8 cellular contexts compared by ENCODE assay signal in the genomic region with DNA sequence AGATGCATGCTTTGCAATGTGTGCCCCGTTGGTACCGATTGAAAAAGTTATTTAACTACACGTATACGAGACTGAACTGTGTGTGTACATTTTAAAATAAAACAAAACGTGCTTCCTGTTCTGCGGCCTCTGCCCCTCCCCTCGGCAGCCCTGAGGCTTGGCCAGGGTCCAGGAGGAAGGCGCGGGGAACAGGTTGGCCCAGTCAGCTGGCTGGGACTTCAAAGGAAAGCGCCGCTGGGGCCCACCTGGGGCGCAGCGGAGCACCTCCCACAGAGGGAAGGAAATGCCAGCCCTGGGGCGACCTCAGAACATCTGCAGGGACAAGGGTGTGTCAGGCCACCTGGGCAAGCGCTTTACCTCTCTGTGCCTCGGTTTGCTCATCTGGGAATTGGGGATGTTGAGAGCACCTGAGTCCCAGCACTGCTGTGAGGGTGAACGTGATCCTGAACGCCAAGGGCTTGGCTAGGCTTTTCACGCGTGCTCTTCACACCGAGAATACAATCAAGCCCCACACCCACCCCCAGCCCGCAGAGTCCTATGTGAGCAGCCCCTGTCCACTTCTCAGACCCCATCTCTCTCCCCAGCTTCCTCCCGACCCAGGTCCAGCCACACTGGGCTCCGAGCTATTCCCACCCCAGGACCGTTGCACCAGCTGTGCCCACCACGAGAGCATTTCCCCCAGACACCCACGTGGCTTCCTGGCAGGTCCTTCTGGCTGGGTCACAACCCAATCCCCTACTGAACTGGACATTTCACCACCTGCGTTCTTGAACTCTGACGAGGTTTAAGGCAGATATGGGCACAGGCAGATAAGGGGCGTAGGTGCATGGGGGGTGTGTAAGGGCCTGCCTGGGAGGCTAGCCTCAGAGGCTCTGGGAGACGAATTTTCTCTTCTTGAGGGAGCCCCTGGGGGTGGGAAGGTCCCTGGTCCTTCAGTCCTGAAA. TPM values are rescaled to one million over a fixed set of nuclear protein-coding genes. Genes with fewer than 3 reads are reported as not detected.
DNase-seq lines count a peak whose midpoint lies in the region; ATAC-seq and TF ChIP-seq lines count a peak whose summit lies in the region.

No MANE protein-coding gene starts in this region.

- peak; percentile 57 for DNase-seq in A172 (ENCODE audit: low spot score)
- peak; percentile 99 for DNase-seq in NCI-H69 (lab: John Stamatoyannopoulos, UW)
- peak; percentile 80 for DNase-seq in activated CD8-positive, alpha-beta memory T cell treated with anti-CD3 and anti-CD28 coated beads, Interleukin-2, amount 50 U/mL, for 48 hours
- DNase-seq in fibroblast of the aortic adventitia (ENCODE audit: low read depth): peak; percentile 24
- DNase-seq in sciatic nerve (ENCODE audit: low spot score): peak; percentile 87
- no peak for DNase-seq in cerebellar nuclear complex (lab: John Stamatoyannopoulos, UW)

- ATAC-seq in GM19043 (IDR thresholded peaks at IDR 0.05; ENCODE audit: low read depth, unreplicated experiment): peak; percentile 83
- peak; percentile 61 for ATAC-seq in HG03457 (IDR thresholded peaks at IDR 0.05; ENCODE audit: unreplicated experiment)
- peak; percentile 78 for ATAC-seq in sciatic nerve

- H3K4me3 ChIP-seq in fibroblast of the aortic adventitia (ENCODE audit: low read depth, low read length): no peak overlapping the region

- TF ChIP-seq CTCF in fibroblast of the aortic adventitia (IDR thresholded peaks at IDR 0.05; ENCODE audit: insufficient read depth, low read length): no peak

- intact Hi-C loops in sciatic nerve (cut with DNase I): no loop called here

RNA-seq across cellular contexts. Expression of a gene that starts 41.9 kb away (rescaled TPM):
- 32.9 and 33.3 TPM in 2 replicates for total RNA-seq in A172 (2014; rRNA removed; shearing (Covaris generic))
- 58.5 and 63.5 TPM in 2 replicates for total RNA-seq in fibroblast of the aortic adventitia (ENCODE audit: low replicate concordance)
- 345 TPM for total RNA-seq in sciatic nerve

Comparison
In these comparisons a context has a peak if more than half of its experiments do, and no peak if none do; other contexts are left out.
1. DNase-seq: peak in A172 (single experiment), NCI-H69 (single experiment), activated CD8-positive, alpha-beta memory T cell treated with anti-CD3 and anti-CD28 coated beads, Interleukin-2, amount 50 U/mL, for 48 hours (single experiment), fibroblast of the aortic adventitia (single experiment) and sciatic nerve (single experiment); none in cerebellar nuclear complex (0 of 2).
2. Peak in every context shown above with its lines, with median percentiles within 50 percentile points of each other: ATAC-seq.